ENCODE assay signal across 9 cellular contexts in the genomic region with DNA sequence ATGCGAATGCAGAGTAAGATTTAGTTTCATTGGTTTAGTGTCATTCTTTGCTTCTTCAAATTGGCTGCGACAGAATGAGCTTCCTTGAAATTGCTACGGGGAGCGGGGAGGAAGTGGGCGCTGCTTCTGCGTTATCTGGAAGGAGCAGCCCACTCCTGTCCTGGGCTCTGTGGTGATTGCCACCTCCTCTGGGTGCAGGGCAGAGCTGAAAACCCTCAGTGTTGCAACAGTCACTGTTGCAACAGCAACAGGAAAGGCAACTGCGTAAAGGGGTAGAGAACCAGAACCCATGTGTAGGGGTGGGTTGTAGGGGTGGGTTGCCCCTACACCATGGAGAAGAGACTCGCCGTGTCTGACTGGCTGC. TPM values are rescaled to one million over a fixed set of nuclear protein-coding genes. Genes with fewer than 3 reads are reported as not detected.
A peak's percentile ranks its signal among the peaks of the same experiment; 100 is the strongest.
DNase-seq lines count a peak whose midpoint lies in the region; ATAC-seq and TF ChIP-seq lines count a peak whose summit lies in the region.
"Had no signal": no experiment of that assay in that cellular context is flagged by ENCODE, and none has a peak within 500 bp of the region (broad histone marks: within the 10 kb centered on the region; RNA-seq: fewer than 3 reads in every experiment).

No MANE protein-coding gene starts in this region.

- H3K27ac Mint-ChIP-seq in naive thymus-derived CD8-positive, alpha-beta T cell = peak overlapping the region in 9 of 10 donors; percentile 19 to 82 (median 64)

- peaks cover 4 to 60% (median 13%) of the 10 kb centered on the region in 3 donors for H3K36me3 Mint-ChIP-seq in naive thymus-derived CD8-positive, alpha-beta T cell

- no peaks in the 10 kb centered on the region for H3K9me3 Mint-ChIP-seq in naive thymus-derived CD8-positive, alpha-beta T cell
- H3K9me3 Mint-ChIP-seq: naive B cell had no signal

- TF ChIP-seq POLR2A in NB4 (IDR thresholded peaks at IDR 0.05; ENCODE audit: extremely low read depth, insufficient read length) (peak; percentile 34), erythroblast (IDR thresholded peaks at IDR 0.05; ENCODE audit: low read length) (peak; percentile 53)

- peak overlapping the region in 1 of 10 donors; percentile 33 for H3K4me3 Mint-ChIP-seq in naive thymus-derived CD8-positive, alpha-beta T cell
- H3K4me3 Mint-ChIP-seq: naive B cell had no signal

- H3K4me1 Mint-ChIP-seq in naive thymus-derived CD8-positive, alpha-beta T cell = peaks cover 4 to 31% (median 17%) of the 10 kb centered on the region in 4 donors

- TF ChIP-seq CTCF in NB4 (IDR thresholded peaks at IDR 0.05; ENCODE audit: low read depth, low read length) = no peak

- DNase-seq in GF-D8 (lab: John Stamatoyannopoulos, UW) = peak; percentile 90
- peak; percentile 99 for DNase-seq in NB4 (ENCODE audit: low read depth)
- DNase-seq in erythroblast (lab: John Stamatoyannopoulos, UW) = peak; percentile 95 to 98
- DNase-seq in naive thymus-derived CD8-positive, alpha-beta T cell = peak in 1 of 10 donors; percentile 13
- DNase-seq in ecto neural progenitor cell (ENCODE audit: low spot score) = no peak
- no peak for DNase-seq in COR-L47 (lab: John Stamatoyannopoulos, UW)
- DNase-seq: naive B cell had no signal

- H3K4me3 ChIP-seq in NB4 (ENCODE audit: low read depth, low read length) = peak overlapping the region; percentile 50

- no peak for ATAC-seq in naive thymus-derived CD8-positive, alpha-beta T cell
- no peak for ATAC-seq in GM21360 (IDR thresholded peaks at IDR 0.05; ENCODE audit: unreplicated experiment)
- no peak for ATAC-seq in HG02678 (IDR thresholded peaks at IDR 0.05; ENCODE audit: unreplicated experiment)

- H3K27me3 Mint-ChIP-seq in naive thymus-derived CD8-positive, alpha-beta T cell = no peaks in the 10 kb centered on the region
- H3K27me3 Mint-ChIP-seq: naive B cell had no signal

- POLR2A ChIA-PET in naive thymus-derived CD8-positive, alpha-beta T cell (lab: Charles Lee) = no interaction called here

RNA-seq across cellular contexts. Expression of gene MAX, which starts 57.7 kb away (rescaled TPM):
- 100 to 1,000 TPM; 200 to 216 TPM for total RNA-seq in naive thymus-derived CD8-positive, alpha-beta T cell
- polyA plus RNA-seq in naive thymus-derived CD8-positive, alpha-beta T cell = 100 to 1,000 TPM; 121 to 140 (median 131) TPM

RNA-seq across cellular contexts. Expression of gene FNTB, which starts 57.9 kb away (rescaled TPM):
- total RNA-seq in naive thymus-derived CD8-positive, alpha-beta T cell = 1 to 10 TPM; 9.5 to 9.9 TPM
- polyA plus RNA-seq in naive thymus-derived CD8-positive, alpha-beta T cell = 1 to 10 TPM; 2.0 to 7.7 (median 4.2) TPM

Comparison
In these comparisons a context has a peak if more than half of its experiments do, and no peak if none do; other contexts are left out.
1. DNase-seq: peak in GF-D8 (single experiment), NB4 (single experiment) and erythroblast (2 of 2); none in ecto neural progenitor cell (single experiment) and COR-L47 (single experiment).